ENCODE assay signal across 1 cellular context in the genomic region with DNA sequence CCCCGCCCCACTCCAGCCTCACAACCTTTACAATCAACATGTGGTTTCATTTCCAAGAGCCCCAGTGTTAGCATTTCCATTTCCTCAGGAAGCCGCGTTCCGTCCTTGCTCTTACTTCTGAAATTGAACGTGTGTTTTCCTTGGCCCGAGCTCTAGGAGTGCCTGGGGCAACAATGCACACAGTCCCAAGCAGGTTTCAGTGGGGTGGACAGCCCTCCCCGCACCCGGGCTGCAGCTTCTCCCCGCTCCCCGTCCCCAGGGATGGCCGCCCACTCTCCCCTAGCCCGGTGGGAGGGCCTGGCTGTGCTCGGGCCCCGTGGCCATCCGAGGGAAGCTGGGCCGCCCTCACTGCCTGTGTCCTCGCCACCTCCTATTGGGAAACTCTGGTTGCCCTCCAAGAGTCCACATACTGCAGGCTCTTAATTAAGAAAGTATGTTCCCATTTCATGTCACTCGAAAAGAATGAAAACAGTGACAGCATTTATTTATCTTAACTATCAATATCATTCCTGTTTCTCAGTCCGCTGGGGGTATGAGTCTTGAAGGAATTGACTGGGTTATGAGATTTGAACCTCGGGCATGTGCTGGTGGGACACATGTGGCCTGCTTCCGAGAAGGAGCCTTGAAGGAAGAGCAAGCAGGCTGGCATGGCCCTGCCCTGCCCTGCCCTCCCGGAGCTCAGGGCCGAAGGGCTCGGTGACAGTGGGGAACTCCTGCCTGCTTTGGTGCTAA.
TF ChIP-seq lines count a peak whose summit lies in the region.

No MANE protein-coding gene starts in this region.

TF ChIP-seq in GM12878, 131 proteins besides CTCF, POLR2A, EP300 and RAD21 (continued from another document):
- TF ChIP-seq, protein P1, sequence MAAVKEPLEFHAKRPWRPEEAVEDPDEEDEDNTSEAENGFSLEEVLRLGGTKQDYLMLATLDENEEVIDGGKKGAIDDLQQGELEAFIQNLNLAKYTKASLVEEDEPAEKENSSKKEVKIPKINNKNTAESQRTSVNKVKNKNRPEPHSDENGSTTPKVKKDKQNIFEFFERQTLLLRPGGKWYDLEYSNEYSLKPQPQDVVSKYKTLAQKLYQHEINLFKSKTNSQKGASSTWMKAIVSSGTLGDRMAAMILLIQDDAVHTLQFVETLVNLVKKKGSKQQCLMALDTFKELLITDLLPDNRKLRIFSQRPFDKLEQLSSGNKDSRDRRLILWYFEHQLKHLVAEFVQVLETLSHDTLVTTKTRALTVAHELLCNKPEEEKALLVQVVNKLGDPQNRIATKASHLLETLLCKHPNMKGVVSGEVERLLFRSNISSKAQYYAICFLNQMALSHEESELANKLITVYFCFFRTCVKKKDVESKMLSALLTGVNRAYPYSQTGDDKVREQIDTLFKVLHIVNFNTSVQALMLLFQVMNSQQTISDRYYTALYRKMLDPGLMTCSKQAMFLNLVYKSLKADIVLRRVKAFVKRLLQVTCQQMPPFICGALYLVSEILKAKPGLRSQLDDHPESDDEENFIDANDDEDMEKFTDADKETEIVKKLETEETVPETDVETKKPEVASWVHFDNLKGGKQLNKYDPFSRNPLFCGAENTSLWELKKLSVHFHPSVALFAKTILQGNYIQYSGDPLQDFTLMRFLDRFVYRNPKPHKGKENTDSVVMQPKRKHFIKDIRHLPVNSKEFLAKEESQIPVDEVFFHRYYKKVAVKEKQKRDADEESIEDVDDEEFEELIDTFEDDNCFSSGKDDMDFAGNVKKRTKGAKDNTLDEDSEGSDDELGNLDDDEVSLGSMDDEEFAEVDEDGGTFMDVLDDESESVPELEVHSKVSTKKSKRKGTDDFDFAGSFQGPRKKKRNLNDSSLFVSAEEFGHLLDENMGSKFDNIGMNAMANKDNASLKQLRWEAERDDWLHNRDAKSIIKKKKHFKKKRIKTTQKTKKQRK (IDR thresholded peaks at IDR 0.05; ENCODE audit: low read depth, low read length) = no peak
- TF ChIP-seq ZNF622 (IDR thresholded peaks at IDR 0.05) (no peak), KLF5 (IDR thresholded peaks at IDR 0.05; ENCODE audit: partially characterized antibody) (no peak)
